ENCODE assay signal across 9 cellular contexts in genomic region chr5:78527054-78527884, GRCh38.
DNase-seq lines count a peak whose midpoint lies in the region; ATAC-seq and TF ChIP-seq lines count a peak whose summit lies in the region.
"Had no signal": no experiment of that assay in that cellular context is flagged by ENCODE, and none has a peak within 500 bp of the region (broad histone marks: within the 10 kb centered on the region; RNA-seq: fewer than 3 reads in every experiment).

No MANE protein-coding gene starts in this region.

- H3K9me3 Mint-ChIP-seq in activated T-helper 1 cell treated with anti-CD3 and anti-CD28 coated beads, Interleukin-12 subunit alpha, Interleukin-12 subunit beta, Interleukin-2, Interleukin-4 antibody, amounts not matched to agents 30 ng/mL and 10 ng/mL and 1 ng/mL, durations not matched to agents 14 hours and 24 hours and 36 hours: no peaks in the 10 kb centered on the region

- H3K36me3 Mint-ChIP-seq in activated T-helper 1 cell treated with anti-CD3 and anti-CD28 coated beads, Interleukin-12 subunit alpha, Interleukin-12 subunit beta, Interleukin-2, Interleukin-4 antibody, amounts not matched to agents 30 ng/mL and 10 ng/mL and 1 ng/mL, durations not matched to agents 14 hours and 24 hours and 36 hours (ENCODE audit: low read depth): no peaks in the 10 kb centered on the region

- peak; percentile 51 for DNase-seq in GOT3 (lab: John Stamatoyannopoulos, UW)
- peak; percentile 82 for DNase-seq in amniotic stem cell (lab: John Stamatoyannopoulos, UW)
- DNase-seq in right atrium auricular region (ENCODE audit: low spot score): peak; percentile 95
- DNase-seq in sciatic nerve (ENCODE audit: low spot score): no peak
- no peak for DNase-seq in activated T-helper 1 cell treated with anti-CD3 and anti-CD28 coated beads, Interleukin-12 subunit alpha, Interleukin-12 subunit beta, Interleukin-2, Interleukin-4 antibody, amounts not matched to agents 30 ng/mL and 10 ng/mL and 1 ng/mL, durations not matched to agents 14 hours and 24 hours and 36 hours (ENCODE audit: low spot score)
- DNase-seq in GM10266 (ENCODE audit: extremely low spot score): no peak
- DNase-seq: dorsolateral prefrontal cortex had no signal

- peak overlapping the region; percentile 58 to 82 for H3K27ac ChIP-seq in right atrium auricular region

- no peak overlapping the region for H3K4me3 ChIP-seq in right atrium auricular region
- H3K4me3 ChIP-seq: dorsolateral prefrontal cortex had no signal

- H3K27ac Mint-ChIP-seq in activated T-helper 1 cell treated with anti-CD3 and anti-CD28 coated beads, Interleukin-12 subunit alpha, Interleukin-12 subunit beta, Interleukin-2, Interleukin-4 antibody, amounts not matched to agents 30 ng/mL and 10 ng/mL and 1 ng/mL, durations not matched to agents 14 hours and 24 hours and 36 hours: no peak overlapping the region

- no peaks in the 10 kb centered on the region for H3K36me3 ChIP-seq in right atrium auricular region

- H3K9me3 ChIP-seq in right atrium auricular region: no peaks in the 10 kb centered on the region

- TF ChIP-seq CTCF in right atrium auricular region (IDR thresholded peaks at IDR 0.05) (no peak), GM10266 (IDR thresholded peaks at IDR 0.05; ENCODE audit: control insufficient read depth, insufficient read depth, low read depth, missing control alignments) (no peak)

- H3K27me3 Mint-ChIP-seq in activated T-helper 1 cell treated with anti-CD3 and anti-CD28 coated beads, Interleukin-12 subunit alpha, Interleukin-12 subunit beta, Interleukin-2, Interleukin-4 antibody, amounts not matched to agents 30 ng/mL and 10 ng/mL and 1 ng/mL, durations not matched to agents 14 hours and 24 hours and 36 hours (ENCODE audit: insufficient read depth): peaks cover 21% of the 10 kb centered on the region

- ATAC-seq in sciatic nerve (peak; percentile 92), GM18867 (IDR thresholded peaks at IDR 0.05; ENCODE audit: unreplicated experiment) (no peak), GM21825 (IDR thresholded peaks at IDR 0.05; ENCODE audit: unreplicated experiment) (no peak)

- no peak overlapping the region for H3K4me3 Mint-ChIP-seq in activated T-helper 1 cell treated with anti-CD3 and anti-CD28 coated beads, Interleukin-12 subunit alpha, Interleukin-12 subunit beta, Interleukin-2, Interleukin-4 antibody, amounts not matched to agents 30 ng/mL and 10 ng/mL and 1 ng/mL, durations not matched to agents 14 hours and 24 hours and 36 hours

- intact Hi-C loops in sciatic nerve (cut with DNase I): no loop called here
- intact Hi-C loops in activated T-helper 1 cell treated with anti-CD3 and anti-CD28 coated beads, Interleukin-12 subunit alpha, Interleukin-12 subunit beta, Interleukin-2, Interleukin-4 antibody, amounts not matched to agents 30 ng/mL and 10 ng/mL and 1 ng/mL, durations not matched to agents 14 hours and 24 hours and 36 hours (cut with micrococcal nuclease): no loop called here

- H3K4me1 Mint-ChIP-seq in activated T-helper 1 cell treated with anti-CD3 and anti-CD28 coated beads, Interleukin-12 subunit alpha, Interleukin-12 subunit beta, Interleukin-2, Interleukin-4 antibody, amounts not matched to agents 30 ng/mL and 10 ng/mL and 1 ng/mL, durations not matched to agents 14 hours and 24 hours and 36 hours (ENCODE audit: low read depth): no peaks in the 10 kb centered on the region

- H3K4me1 ChIP-seq in right atrium auricular region: peaks cover 0 to 64% of the 10 kb centered on the region in 2 donors

- no peaks in the 10 kb centered on the region for H3K27me3 ChIP-seq in right atrium auricular region
- H3K27me3 ChIP-seq: dorsolateral prefrontal cortex had no signal

Comparison
In these comparisons a context has a peak if more than half of its experiments do, and no peak if none do; other contexts are left out.
1. DNase-seq: peak in GOT3 (single experiment), amniotic stem cell (single experiment) and right atrium auricular region (single experiment); none in sciatic nerve (single experiment), activated T-helper 1 cell treated with anti-CD3 and anti-CD28 coated beads, Interleukin-12 subunit alpha, Interleukin-12 subunit beta, Interleukin-2, Interleukin-4 antibody, amounts not matched to agents 30 ng/mL and 10 ng/mL and 1 ng/mL, durations not matched to agents 14 hours and 24 hours and 36 hours (single experiment) and GM10266 (single experiment).